ENCODE assay signal across 1 cellular context in genomic region chr1:248828845-248829244, GRCh38.
TF ChIP-seq lines count a peak whose summit lies in the region.

No MANE protein-coding gene starts in this region.

TF ChIP-seq in K562, 482 proteins besides CTCF, POLR2A, EP300 and RAD21 (continued from another document and continues in another):
- TF ChIP-seq CHD7 (IDR thresholded peaks at IDR 0.05; ENCODE audit: low read depth, low read length) = no peak
- peak; percentile 42 for TF ChIP-seq SMAD1 (IDR thresholded peaks at IDR 0.05; ENCODE audit: low read depth, low read length, partially characterized antibody)
- no peak for TF ChIP-seq KAT7 (CRISPR knock-in tag; IDR thresholded peaks at IDR 0.05; ENCODE audit: borderline replicate concordance)
- no peak for TF ChIP-seq HMGXB4 (CRISPR knock-in tag; IDR thresholded peaks at IDR 0.05)
- no peak for TF ChIP-seq SNAPC5 (CRISPR knock-in tag; IDR thresholded peaks at IDR 0.05)
- TF ChIP-seq PTBP1 (IDR thresholded peaks at IDR 0.05; ENCODE audit: low read depth, low read length) = no peak
- TF ChIP-seq STAT5A (IDR thresholded peaks at IDR 0.05; ENCODE audit: borderline replicate concordance, low read length) = peak; percentile 46; the same call in 1 of the 2 replicates
- peak; percentile 80 for TF ChIP-seq MAFG (tag; conservative IDR thresholded peaks at IDR 0.05)
- TF ChIP-seq ARNT (IDR thresholded peaks at IDR 0.05) = peak; percentile 77 to 94; a peak in 2 of 4 replicates
- no peak for TF ChIP-seq RBM25 (IDR thresholded peaks at IDR 0.05; ENCODE audit: low read depth, low read length, severe bottlenecking)
- TF ChIP-seq ZNF253 (CRISPR knock-in tag; conservative IDR thresholded peaks at IDR 0.05) = no peak
- TF ChIP-seq SLC30A9 (CRISPR knock-in tag; IDR thresholded peaks at IDR 0.05) = no peak
- TF ChIP-seq CTBP1 (IDR thresholded peaks at IDR 0.05; ENCODE audit: borderline replicate concordance) = peak; percentile 77
- TF ChIP-seq TFE3 (CRISPR knock-in tag; IDR thresholded peaks at IDR 0.05) = no peak
- TF ChIP-seq NFATC3 (IDR thresholded peaks at IDR 0.05) = no peak; the same call in 1 of the 2 replicates
- TF ChIP-seq ZNF140 (CRISPR knock-in tag; IDR thresholded peaks at IDR 0.05) = no peak
- TF ChIP-seq ARID3A (IDR thresholded peaks at IDR 0.05; ENCODE audit: borderline replicate concordance, low read depth, low read length) = peak; percentile 99
- TF ChIP-seq ZNF77 (CRISPR knock-in tag; IDR thresholded peaks at IDR 0.05) = no peak
- TF ChIP-seq ZNF197 (CRISPR knock-in tag; IDR thresholded peaks at IDR 0.05; ENCODE audit: low read depth) = no peak
- no peak for TF ChIP-seq ZBTB49 (CRISPR knock-in tag; IDR thresholded peaks at IDR 0.05; ENCODE audit: borderline replicate concordance)
- no peak for TF ChIP-seq NUFIP1 (IDR thresholded peaks at IDR 0.05; ENCODE audit: partially characterized antibody)
- TF ChIP-seq ZNF408 (CRISPR knock-in tag; IDR thresholded peaks at IDR 0.05; ENCODE audit: low read depth) = no peak
- TF ChIP-seq ZNF695 (CRISPR knock-in tag; IDR thresholded peaks at IDR 0.05) = no peak
- TF ChIP-seq BRD9 (IDR thresholded peaks at IDR 0.05; ENCODE audit: low read depth, partially characterized antibody) = peak; percentile 87
- TF ChIP-seq TRIM28 (IDR thresholded peaks at IDR 0.05) = 0 out of 2 replicates have a peak, but pooled peaks have one; percentile 26
- no peak for TF ChIP-seq FIP1L1 (IDR thresholded peaks at IDR 0.05; ENCODE audit: low read depth, low read length, poor library complexity, severe bottlenecking)
- TF ChIP-seq IRF2 (CRISPR knock-in tag; IDR thresholded peaks at IDR 0.05) = no peak
- peak; percentile 82 for TF ChIP-seq TAF9B (IDR thresholded peaks at IDR 0.05; ENCODE audit: partially characterized antibody)
- no peak for TF ChIP-seq ZNF655 (CRISPR knock-in tag; IDR thresholded peaks at IDR 0.05)
- no peak for TF ChIP-seq RAD51 (IDR thresholded peaks at IDR 0.05; ENCODE audit: borderline replicate concordance, low read depth)
- TF ChIP-seq BCL6 (CRISPR knock-in tag; IDR thresholded peaks at IDR 0.05) = no peak
- no peak for TF ChIP-seq ZNF23 (CRISPR knock-in tag; IDR thresholded peaks at IDR 0.05)
- TF ChIP-seq ZNF124 (CRISPR knock-in tag; IDR thresholded peaks at IDR 0.05) = no peak
- peak in 1 of 2 experiments; percentile 91; a peak in 2 of 4 replicates for TF ChIP-seq HDAC1 (IDR thresholded peaks at IDR 0.05)
- peak; percentile 44 for TF ChIP-seq DACH1 (IDR thresholded peaks at IDR 0.05; ENCODE audit: partially characterized antibody)
- no peak for TF ChIP-seq NONO (IDR thresholded peaks at IDR 0.05; ENCODE audit: low read depth in 2 of 2, low read length in 1 of 2)
- no peak for TF ChIP-seq ZNF384 (IDR thresholded peaks at IDR 0.05; ENCODE audit: low read depth, low read length)
- TF ChIP-seq ATF6 (CRISPR knock-in tag; IDR thresholded peaks at IDR 0.05) = no peak
